Comparison of ENCODE assay signal across 14 cellular contexts in the genomic region with DNA sequence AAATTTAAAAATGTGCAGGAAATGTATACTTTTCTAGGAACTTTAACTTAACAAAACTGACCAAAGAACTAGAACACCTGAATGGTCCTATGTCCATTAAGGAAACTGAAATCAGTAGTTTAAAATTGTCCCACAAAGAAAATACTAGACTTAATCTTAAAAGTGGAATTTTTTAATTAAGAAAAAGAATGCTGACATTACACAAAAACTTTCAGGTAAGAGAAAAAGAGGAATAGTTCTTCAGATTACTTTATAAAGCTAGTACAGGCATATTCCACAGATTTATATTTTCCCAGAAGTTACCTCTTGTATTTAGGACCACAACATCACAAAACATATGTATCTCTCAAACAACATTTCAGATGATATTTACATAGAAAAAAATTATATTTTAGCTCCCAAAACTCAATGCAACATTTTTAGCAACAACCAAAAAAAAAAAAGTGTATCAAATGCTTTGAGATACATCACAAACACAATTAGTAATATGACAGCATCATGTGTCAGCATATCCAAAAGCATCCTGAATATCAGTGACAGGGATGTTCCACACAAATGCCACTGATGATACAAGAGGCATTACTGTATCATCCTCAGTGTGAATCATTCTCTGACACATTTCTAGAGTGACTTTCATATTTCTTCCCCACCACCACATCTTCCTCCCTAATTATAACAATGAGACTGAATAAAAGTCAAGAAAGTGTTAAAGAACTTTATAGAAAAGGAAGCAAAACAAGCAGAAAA.
A peak's percentile ranks its signal among the peaks of the same experiment; 100 is the strongest.
DNase-seq lines count a peak whose midpoint lies in the region; FAIRE-seq and TF ChIP-seq lines count a peak whose summit lies in the region.
"Had no signal": no experiment of that assay in that cellular context is flagged by ENCODE, and none has a peak within 500 bp of the region (broad histone marks: within the 10 kb centered on the region; RNA-seq: fewer than 3 reads in every experiment).

No MANE protein-coding gene starts in this region.

- DNase-seq in AG08395 (ENCODE audit: low spot score) (peak; percentile 42), EH (ENCODE audit: low read depth) (peak; percentile 67), keratinocyte (ENCODE audit: low read depth, low spot score) (no peak), NCI-H82 treated with DMSO at 0.1 percent for 48 hours (lab: John Stamatoyannopoulos, UW; ENCODE audit: unreplicated experiment) (no peak), OCI-M2 (lab: John Stamatoyannopoulos, UW; ENCODE audit: unreplicated experiment) (no peak), NCI-H128 (lab: John Stamatoyannopoulos, UW; ENCODE audit: unreplicated experiment) (no peak)
- no peak for DNase-seq in activated T-helper 2 cell treated with anti-CD3 and anti-CD28 coated beads, Interferon-gamma antibody, Interleukin-2, Interleukin-4, amounts not matched to agents 10 μg/mL and 5 μg/mL and 100 μg/mL, durations not matched to agents 14 hours and 24 hours and 36 hours (ENCODE audit: low spot score)
- DNase-seq: NCI-H2029 had no signal

- no peaks in the 10 kb centered on the region for H3K9me3 ChIP-seq in keratinocyte (ENCODE audit: control insufficient read depth, low read depth, low read length)
- H3K9me3 ChIP-seq: gastroesophageal sphincter had no signal

- no peaks in the 10 kb centered on the region for H4K20me1 ChIP-seq in keratinocyte (ENCODE audit: control insufficient read depth, extremely low read depth, insufficient read depth, low read length)

- intact Hi-C loops in activated T-helper 2 cell treated with anti-CD3 and anti-CD28 coated beads, Interferon-gamma antibody, Interleukin-2, Interleukin-4, amounts not matched to agents 10 μg/mL and 5 μg/mL and 100 μg/mL, durations not matched to agents 14 hours and 24 hours and 36 hours (cut with micrococcal nuclease) = loop anchor here (1.0 to 10.0 kb wide), 4 partner anchors 413 to 923 kb away; a partner anchor contains a TSS

- H3K4me1 ChIP-seq in keratinocyte (ENCODE audit: control insufficient read depth, extremely low read depth, insufficient read depth, low read length) = no peaks in the 10 kb centered on the region

- no peaks in the 10 kb centered on the region for H3K9me1 ChIP-seq in keratinocyte (ENCODE audit: control insufficient read depth, extremely low read depth, insufficient read depth, low read length)

- no peak overlapping the region for H3K9ac ChIP-seq in keratinocyte (ENCODE audit: control insufficient read depth, extremely low read depth, insufficient read depth, low read length)

- no peak overlapping the region for H3K4me3 Mint-ChIP-seq in activated T-helper 2 cell treated with anti-CD3 and anti-CD28 coated beads, Interferon-gamma antibody, Interleukin-2, Interleukin-4, amounts not matched to agents 10 μg/mL and 5 μg/mL and 100 μg/mL, durations not matched to agents 14 hours and 24 hours and 36 hours (ENCODE audit: low read depth)
- H3K4me3 Mint-ChIP-seq: CD14-positive monocyte, GM23338, memory B cell, neural crest cell had no signal

- FAIRE-seq in keratinocyte (lab: Jason Lieb, UNC) = peak; percentile 29
- FAIRE-seq: endometrium had no signal

- no peaks in the 10 kb centered on the region for H3K36me3 Mint-ChIP-seq in activated T-helper 2 cell treated with anti-CD3 and anti-CD28 coated beads, Interferon-gamma antibody, Interleukin-2, Interleukin-4, amounts not matched to agents 10 μg/mL and 5 μg/mL and 100 μg/mL, durations not matched to agents 14 hours and 24 hours and 36 hours (ENCODE audit: low read depth)
- H3K36me3 Mint-ChIP-seq: CD14-positive monocyte, memory B cell had no signal

- H3K27ac ChIP-seq in keratinocyte (ENCODE audit: control insufficient read depth, insufficient read depth, low read length) = no peak overlapping the region
- H3K27ac ChIP-seq: gastroesophageal sphincter had no signal

- H3K27ac Mint-ChIP-seq in activated T-helper 2 cell treated with anti-CD3 and anti-CD28 coated beads, Interferon-gamma antibody, Interleukin-2, Interleukin-4, amounts not matched to agents 10 μg/mL and 5 μg/mL and 100 μg/mL, durations not matched to agents 14 hours and 24 hours and 36 hours = peak overlapping the region; percentile 68
- H3K27ac Mint-ChIP-seq: CD14-positive monocyte, GM23338, memory B cell had no signal

- no peak overlapping the region for H2AFZ ChIP-seq in keratinocyte (ENCODE audit: control insufficient read depth, low read length)
- H2AFZ ChIP-seq: GM23338 had no signal

- no peak for TF ChIP-seq CTCF in keratinocyte (optimal IDR thresholded peaks at IDR 0.05 in 1 of 3, IDR thresholded peaks at IDR 0.05 in 1 of 3, conservative IDR thresholded peaks at IDR 0.05 in 1 of 3; ENCODE audit: extremely low read depth in 1 of 3, insufficient read depth in 2 of 3, low read length in 3 of 3)

- H3K4me3 ChIP-seq in keratinocyte (ENCODE audit: control insufficient read depth in 2 of 3, extremely low read depth in 1 of 3, insufficient read depth in 2 of 3, low read depth in 1 of 3, low read length in 3 of 3) = no peak overlapping the region
- H3K4me3 ChIP-seq: gastroesophageal sphincter, GM23338 had no signal

- H3K79me2 ChIP-seq in keratinocyte (ENCODE audit: control insufficient read depth, insufficient read depth, low read length) = no peaks in the 10 kb centered on the region

- peaks cover 7% of the 10 kb centered on the region for H3K27me3 Mint-ChIP-seq in activated T-helper 2 cell treated with anti-CD3 and anti-CD28 coated beads, Interferon-gamma antibody, Interleukin-2, Interleukin-4, amounts not matched to agents 10 μg/mL and 5 μg/mL and 100 μg/mL, durations not matched to agents 14 hours and 24 hours and 36 hours (ENCODE audit: low read depth)
- H3K27me3 Mint-ChIP-seq: memory B cell had no signal

- dilution Hi-C loops in keratinocyte (cut with MboI; ENCODE audit: extremely low pct_ligation_motif_present, low sequenced_read_pairs) = no loop called here

- H3K4me1 Mint-ChIP-seq in activated T-helper 2 cell treated with anti-CD3 and anti-CD28 coated beads, Interferon-gamma antibody, Interleukin-2, Interleukin-4, amounts not matched to agents 10 μg/mL and 5 μg/mL and 100 μg/mL, durations not matched to agents 14 hours and 24 hours and 36 hours (ENCODE audit: low read depth) = peaks cover 12% of the 10 kb centered on the region
- H3K4me1 Mint-ChIP-seq: memory B cell, neural crest cell had no signal

- peaks cover under 1% of the 10 kb centered on the region for H3K9me3 Mint-ChIP-seq in activated T-helper 2 cell treated with anti-CD3 and anti-CD28 coated beads, Interferon-gamma antibody, Interleukin-2, Interleukin-4, amounts not matched to agents 10 μg/mL and 5 μg/mL and 100 μg/mL, durations not matched to agents 14 hours and 24 hours and 36 hours

- no peaks in the 10 kb centered on the region for H3K27me3 ChIP-seq in keratinocyte (ENCODE audit: control insufficient read depth, extremely low read depth, insufficient read depth, low read length)
- H3K27me3 ChIP-seq: gastroesophageal sphincter had no signal

- H3K36me3 ChIP-seq in keratinocyte (ENCODE audit: control insufficient read depth in 2 of 2, extremely low read depth in 1 of 2, insufficient read depth in 2 of 2, low read length in 2 of 2) = no peaks in the 10 kb centered on the region
- H3K36me3 ChIP-seq: gastroesophageal sphincter had no signal

- no peak overlapping the region for H3K4me2 ChIP-seq in keratinocyte (ENCODE audit: control insufficient read depth, extremely low read depth, insufficient read depth, low read depth, low read length)
- H3K4me2 ChIP-seq: GM23338 had no signal

Comparison
In these comparisons a context has a peak if more than half of its experiments do, and no peak if none do; other contexts are left out.
1. DNase-seq: peak in AG08395 (single experiment) and EH (single experiment); none in activated T-helper 2 cell treated with anti-CD3 and anti-CD28 coated beads, Interferon-gamma antibody, Interleukin-2, Interleukin-4, amounts not matched to agents 10 μg/mL and 5 μg/mL and 100 μg/mL, durations not matched to agents 14 hours and 24 hours and 36 hours (single experiment), keratinocyte (single experiment), NCI-H82 treated with DMSO at 0.1 percent for 48 hours (single experiment), OCI-M2 (single experiment) and NCI-H128 (single experiment).